Comparison of ENCODE assay signal across 7 cellular contexts in the genomic region with DNA sequence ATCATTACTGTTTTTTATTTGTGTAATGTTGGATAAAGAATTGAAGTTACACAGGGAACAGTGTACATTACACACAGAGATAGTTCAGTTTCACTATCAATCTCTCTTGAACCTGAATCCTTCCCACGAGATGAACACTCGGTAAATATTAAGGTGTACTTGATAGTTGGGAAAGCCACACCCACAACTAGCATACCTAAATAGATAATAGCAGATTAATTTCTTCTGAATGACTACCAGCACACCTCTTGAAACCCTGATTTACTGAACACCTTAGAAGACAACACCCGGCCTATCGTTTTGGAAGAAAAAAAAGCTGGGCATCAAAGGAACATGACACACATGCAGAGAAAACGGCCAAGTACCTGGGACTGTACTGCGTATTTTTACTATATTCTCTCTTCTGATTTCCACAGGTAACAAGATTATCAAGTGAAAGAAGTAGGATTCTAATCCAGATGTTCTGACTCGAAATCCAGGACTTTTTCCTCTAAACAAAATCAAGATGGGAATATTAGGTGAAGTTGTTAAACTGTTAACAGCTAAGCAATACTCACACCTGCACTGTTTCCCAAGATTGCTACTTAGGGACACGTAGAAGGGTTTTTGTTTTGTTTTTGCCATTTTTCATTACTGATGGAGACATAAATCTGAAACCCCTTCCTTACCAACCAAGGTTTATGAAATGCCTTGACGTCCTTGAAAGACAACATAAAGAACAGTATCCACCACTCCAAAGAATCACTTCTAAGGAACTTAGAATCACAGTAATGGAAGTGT. TPM values are rescaled to one million over a fixed set of nuclear protein-coding genes. Genes with fewer than 3 reads are reported as not detected.
DNase-seq lines count a peak whose midpoint lies in the region; ATAC-seq and TF ChIP-seq lines count a peak whose summit lies in the region.

No MANE protein-coding gene starts in this region.

- H3K9me3 ChIP-seq in HCT116 (ENCODE audit: control insufficient read depth in 1 of 2, insufficient read depth in 1 of 2, low read depth in 1 of 2, low read length in 2 of 2) (peaks cover 3 to 10% of the 10 kb centered on the region in 2 experiments; a peak in 2 of 4 replicates), T-helper 17 cell (ENCODE audit: control insufficient read depth, low read length, poor library complexity, severe bottlenecking) (no peaks in the 10 kb centered on the region), gastroesophageal sphincter (peaks cover 0 to 10% (median 0%) of the 10 kb centered on the region in 3 donors)

- DNase-seq in HCT116 (ENCODE audit: low read depth, low spot score) (no peak), T-helper 17 cell (no peak), retinal pigment epithelial cell (ENCODE audit: low read depth) (no peak), GF-D8 (lab: John Stamatoyannopoulos, UW) (no peak), NCI-H2196 treated with DMSO at 0.1 percent for 48 hours (lab: John Stamatoyannopoulos, UW; ENCODE audit: unreplicated experiment) (no peak)

- no peaks in the 10 kb centered on the region for H3K9me2 ChIP-seq in HCT116 (ENCODE audit: insufficient read depth)

- TF ChIP-seq RAD21 in HCT116 (IDR thresholded peaks at IDR 0.05; ENCODE audit: low read depth) = no peak

- no peak for ATAC-seq in HCT116
- ATAC-seq in T-helper 17 cell = no peak
- no peak for ATAC-seq in gastroesophageal sphincter
- no peak for ATAC-seq in HG03378 (IDR thresholded peaks at IDR 0.05; ENCODE audit: unreplicated experiment)

- WGBS in gastroesophageal sphincter (ENCODE audit: low coverage in 1 of 2), 2 donors = 14 to 18% methylated on average over 9 of the region's 9 CpGs

- peaks cover 41% of the 10 kb centered on the region for H3K79me2 ChIP-seq in HCT116 (ENCODE audit: insufficient read depth, low read length)

- H3K36me3 ChIP-seq in HCT116 (ENCODE audit: control insufficient read depth in 1 of 2, insufficient read depth in 2 of 2, low read length in 2 of 2) (no peaks in the 10 kb centered on the region), gastroesophageal sphincter (no peaks in the 10 kb centered on the region)

- peak overlapping the region; percentile 90 for H3K4me2 ChIP-seq in HCT116 (ENCODE audit: low read length)

- RAD21 ChIA-PET in HCT116 (lab: Charles Lee; ENCODE audit: low non-redundant PET in 1 of 2, low total read pairs in 2 of 2, uncharacterized antibody in 2 of 2, unreplicated experiment in 2 of 2) = no interaction called here

- TF ChIP-seq POLR2A in HCT116 (IDR thresholded peaks at IDR 0.05; ENCODE audit: borderline replicate concordance, extremely low read depth, insufficient read depth, insufficient read length) = no peak
- TF ChIP-seq POLR2A in gastroesophageal sphincter (IDR thresholded peaks at IDR 0.05) = no peak

- no TSS peak for BruUV-seq in HCT116 (replicated peaks; lab: Mats Ljungman, UMichigan)

- H3K27ac Mint-ChIP-seq in T-helper 17 cell = peak overlapping the region; percentile 99

- TF ChIP-seq EP300 in gastroesophageal sphincter (IDR thresholded peaks at IDR 0.05) = no peak

- peaks cover 42% of the 10 kb centered on the region for H3K4me1 Mint-ChIP-seq in T-helper 17 cell

- H3K4me3 ChIP-seq in HCT116 (replicated peaks in 1 of 2; ENCODE audit: low read depth in 1 of 2, low read length in 2 of 2) (peak overlapping the region; percentile 91), gastroesophageal sphincter (peak overlapping the region; percentile 93 to 94), retinal pigment epithelial cell (ENCODE audit: low read length) (peak overlapping the region; percentile 96)

- H3K4me1 ChIP-seq in HCT116 (ENCODE audit: control insufficient read depth in 1 of 2, insufficient read depth in 2 of 2, low read length in 2 of 2) (peaks cover 9 to 19% of the 10 kb centered on the region in 2 experiments; a peak in 3 of 4 replicates), gastroesophageal sphincter (peaks cover 0 to 25% (median 0%) of the 10 kb centered on the region in 3 donors)

- CTCF ChIA-PET in HCT116 (lab: Charles Lee) = no interaction called here

- no peaks in the 10 kb centered on the region for H4K20me1 ChIP-seq in HCT116 (ENCODE audit: insufficient read depth)

- TF ChIP-seq CTCF in HCT116 (IDR thresholded peaks at IDR 0.05 in 2 of 3, conservative IDR thresholded peaks at IDR 0.05 in 1 of 3; ENCODE audit: borderline replicate concordance in 1 of 3, insufficient read depth in 1 of 3, low read depth in 2 of 3, low read length in 2 of 3) = no peak
- no peak for TF ChIP-seq CTCF in gastroesophageal sphincter (IDR thresholded peaks at IDR 0.05)
- no peak for TF ChIP-seq CTCF in retinal pigment epithelial cell (conservative IDR thresholded peaks at IDR 0.05; ENCODE audit: low read depth, low read length)

- no peaks in the 10 kb centered on the region for H3K27me3 Mint-ChIP-seq in T-helper 17 cell

- POLR2A ChIA-PET in HCT116 (lab: Charles Lee) = no interaction called here

- H3K4me3 Mint-ChIP-seq in T-helper 17 cell = peak overlapping the region; percentile 99

- no peak overlapping the region for H2AFZ ChIP-seq in HCT116 (ENCODE audit: low read depth, low read length, poor library complexity, severe bottlenecking)

- no peaks in the 10 kb centered on the region for H3K27me3 ChIP-seq in HCT116 (ENCODE audit: insufficient read depth, low read length)
- no peaks in the 10 kb centered on the region for H3K27me3 ChIP-seq in gastroesophageal sphincter

- intact Hi-C loops in HCT116 (cut with micrococcal nuclease) = no loop called here

- no peaks in the 10 kb centered on the region for H3K36me3 Mint-ChIP-seq in T-helper 17 cell (ENCODE audit: low read depth)

- H3K9ac ChIP-seq in HCT116 (ENCODE audit: low read length) = peak overlapping the region; percentile 78

- no peak overlapping the region for H3K27ac ChIP-seq in HCT116 (ENCODE audit: low read depth, low read length)
- H3K27ac ChIP-seq in gastroesophageal sphincter = peak overlapping the region; percentile 82 to 96 (median 92)

TF ChIP-seq in HCT116, 20 proteins besides CTCF, POLR2A, EP300 and RAD21 (continues in another document):
- TF ChIP-seq REST (IDR thresholded peaks at IDR 0.05; ENCODE audit: low read depth) = no peak
- TF ChIP-seq EZH2phosphoT487 (IDR thresholded peaks at IDR 0.05; ENCODE audit: borderline replicate concordance) = no peak
- TF ChIP-seq SP1 (IDR thresholded peaks at IDR 0.05; ENCODE audit: low read depth) = no peak
- TF ChIP-seq ZBTB33 (IDR thresholded peaks at IDR 0.05; ENCODE audit: extremely low read depth, insufficient replicate concordance, low read length) = no peak
- TF ChIP-seq, protein P1, sequence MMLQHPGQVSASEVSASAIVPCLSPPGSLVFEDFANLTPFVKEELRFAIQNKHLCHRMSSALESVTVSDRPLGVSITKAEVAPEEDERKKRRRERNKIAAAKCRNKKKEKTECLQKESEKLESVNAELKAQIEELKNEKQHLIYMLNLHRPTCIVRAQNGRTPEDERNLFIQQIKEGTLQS (IDR thresholded peaks at IDR 0.05) = no peak
- no peak for TF ChIP-seq SRF (IDR thresholded peaks at IDR 0.05; ENCODE audit: low read depth)
- no peak for TF ChIP-seq POLR2AphosphoS5 (IDR thresholded peaks at IDR 0.05; ENCODE audit: low read depth, low read length)
- TF ChIP-seq, protein P2, sequence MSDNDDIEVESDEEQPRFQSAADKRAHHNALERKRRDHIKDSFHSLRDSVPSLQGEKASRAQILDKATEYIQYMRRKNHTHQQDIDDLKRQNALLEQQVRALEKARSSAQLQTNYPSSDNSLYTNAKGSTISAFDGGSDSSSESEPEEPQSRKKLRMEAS (IDR thresholded peaks at IDR 0.05) = no peak
- TF ChIP-seq EZH2 (IDR thresholded peaks at IDR 0.05) = no peak
- TF ChIP-seq ZFX (IDR thresholded peaks at IDR 0.05) = no peak

RNA-seq across cellular contexts. Expression of gene CCDC186, which starts 1.0 kb away (rescaled TPM):
- total RNA-seq in HCT116 (2021; ENCODE audit: unreplicated experiment) (17.1 TPM), T-helper 17 cell (10 to 100 TPM; 44.8 to 47.6 TPM), gastroesophageal sphincter (10 to 100 TPM; 15.8 to 24.7 (median 20.4) TPM)
- 4.4 TPM in 2 replicates for polyA plus RNA-seq in HCT116 (2012)

RNA-seq across cellular contexts. Expression of gene TDRD1, which starts 6.2 kb away (rescaled TPM):
- total RNA-seq in HCT116 (2021; ENCODE audit: unreplicated experiment) (not detected), T-helper 17 cell (under 1 TPM in 1 of 2 donors, not detected in 1; 0.20 TPM), gastroesophageal sphincter (under 1 TPM in 2 of 4 donors, not detected in 2; 0.12 to 0.42 TPM)
- polyA plus RNA-seq in HCT116 (2012) = not detected in 2 replicates
